Comparison of ENCODE assay signal across 1 cellular context in the genomic region with DNA sequence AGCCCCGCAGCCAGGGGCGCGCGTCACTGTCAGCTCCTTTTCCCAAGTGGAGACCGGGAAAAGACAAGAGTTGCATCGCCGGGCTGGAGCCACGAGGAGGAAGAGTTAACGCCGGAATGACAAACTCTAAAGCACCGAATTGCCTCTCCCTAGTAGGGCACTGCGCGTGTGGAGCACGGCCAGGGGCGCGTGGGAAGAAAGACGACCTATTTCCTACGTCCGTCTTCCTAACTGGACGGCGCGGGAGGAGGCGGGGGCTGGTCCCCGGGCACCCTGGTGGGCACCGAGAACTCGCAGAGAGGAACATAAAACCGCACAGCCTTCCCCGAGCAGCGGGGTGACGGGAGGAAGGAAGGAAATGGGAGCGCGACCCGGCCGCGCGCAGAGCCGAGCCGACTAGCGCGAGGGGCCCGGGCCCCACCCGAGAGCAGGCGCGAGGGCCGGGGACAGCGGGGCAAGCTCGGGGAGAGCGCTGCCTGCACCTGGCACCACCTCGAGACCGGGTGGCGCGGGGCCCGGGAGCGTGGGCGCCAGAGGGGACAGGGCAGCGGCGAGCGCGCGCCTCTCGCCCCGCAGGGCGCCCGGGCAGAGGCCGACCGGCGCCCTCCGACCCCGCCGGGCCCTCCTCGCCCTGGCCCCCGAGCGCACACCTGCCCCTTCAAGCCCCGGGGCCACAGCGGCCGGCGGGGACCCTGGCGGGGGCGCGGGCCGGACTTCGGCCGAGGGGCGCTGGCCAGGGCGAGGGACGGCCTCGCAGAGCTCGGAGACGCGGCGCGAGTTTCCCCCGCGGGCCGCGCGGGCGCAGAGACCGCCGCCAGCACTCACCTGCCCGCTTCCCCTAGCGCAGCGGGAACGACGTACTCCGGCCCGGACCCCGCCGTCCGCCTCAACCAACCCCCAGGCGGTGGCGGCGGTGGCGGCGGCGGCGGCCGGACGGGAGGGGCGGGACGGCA.
TF ChIP-seq lines count a peak whose summit lies in the region.

No MANE protein-coding gene starts in this region.

TF ChIP-seq in K562, 482 proteins besides CTCF, POLR2A, EP300 and RAD21 (continues in another document):
- TF ChIP-seq ZNF239 (CRISPR knock-in tag; IDR thresholded peaks at IDR 0.05): no peak
- TF ChIP-seq ARID4B (CRISPR knock-in tag; IDR thresholded peaks at IDR 0.05): no peak
- TF ChIP-seq MAFK (IDR thresholded peaks at IDR 0.05; ENCODE audit: low read length): 0 out of 2 replicates have a peak, but pooled peaks have one; percentile 1
- no peak for TF ChIP-seq ZNF23 (CRISPR knock-in tag; IDR thresholded peaks at IDR 0.05)
- no peak for TF ChIP-seq CAMTA2 (CRISPR knock-in tag; conservative IDR thresholded peaks at IDR 0.05)
- TF ChIP-seq HNRNPLL (IDR thresholded peaks at IDR 0.05; ENCODE audit: low read depth, low read length, poor library complexity, severe bottlenecking): peak; percentile 37
- TF ChIP-seq SRSF1 (IDR thresholded peaks at IDR 0.05; ENCODE audit: low read depth, low read length): no peak
- TF ChIP-seq EGR1 (conservative IDR thresholded peaks at IDR 0.05): 0 out of 2 replicates have a peak, but pooled peaks have one; percentile 6
- no peak for TF ChIP-seq DPF2 (IDR thresholded peaks at IDR 0.05)
- no peak for TF ChIP-seq FOXA1 (IDR thresholded peaks at IDR 0.05; ENCODE audit: borderline replicate concordance)
- TF ChIP-seq MAFG (tag; conservative IDR thresholded peaks at IDR 0.05): no peak
- peak; percentile 55; the same call in 1 of the 2 replicates for TF ChIP-seq THAP12 (CRISPR knock-in tag; IDR thresholded peaks at IDR 0.05)
- no peak for TF ChIP-seq HNRNPH1 (optimal IDR thresholded peaks at IDR 0.05; ENCODE audit: low read depth, low read length)
- no peak for TF ChIP-seq PCBP2 (IDR thresholded peaks at IDR 0.05; ENCODE audit: low read depth, low read length, poor library complexity, severe bottlenecking)
- TF ChIP-seq RBM39 (optimal IDR thresholded peaks at IDR 0.05; ENCODE audit: low read depth, low read length): no peak
- 0 out of 2 replicates have a peak, but pooled peaks have one; percentile 53 for TF ChIP-seq GATAD2B (IDR thresholded peaks at IDR 0.05; ENCODE audit: borderline replicate concordance)
- no peak for TF ChIP-seq KLF10 (CRISPR knock-in tag; IDR thresholded peaks at IDR 0.05)
- TF ChIP-seq PTBP1 (IDR thresholded peaks at IDR 0.05; ENCODE audit: low read depth, low read length): no peak
- peak; percentile 28; the same call in 1 of the 2 replicates for TF ChIP-seq ZFX (CRISPR knock-in tag; IDR thresholded peaks at IDR 0.05)
- no peak for TF ChIP-seq JUND (IDR thresholded peaks at IDR 0.05; ENCODE audit: borderline replicate concordance, low read depth, low read length)
- no peak for TF ChIP-seq JUND (tag; IDR thresholded peaks at IDR 0.05; ENCODE audit: borderline replicate concordance, low read depth, low read length)
- TF ChIP-seq KDM5B (IDR thresholded peaks at IDR 0.05; ENCODE audit: insufficient replicate concordance, low read depth, low read length): peak; percentile 38
- TF ChIP-seq, protein P1, sequence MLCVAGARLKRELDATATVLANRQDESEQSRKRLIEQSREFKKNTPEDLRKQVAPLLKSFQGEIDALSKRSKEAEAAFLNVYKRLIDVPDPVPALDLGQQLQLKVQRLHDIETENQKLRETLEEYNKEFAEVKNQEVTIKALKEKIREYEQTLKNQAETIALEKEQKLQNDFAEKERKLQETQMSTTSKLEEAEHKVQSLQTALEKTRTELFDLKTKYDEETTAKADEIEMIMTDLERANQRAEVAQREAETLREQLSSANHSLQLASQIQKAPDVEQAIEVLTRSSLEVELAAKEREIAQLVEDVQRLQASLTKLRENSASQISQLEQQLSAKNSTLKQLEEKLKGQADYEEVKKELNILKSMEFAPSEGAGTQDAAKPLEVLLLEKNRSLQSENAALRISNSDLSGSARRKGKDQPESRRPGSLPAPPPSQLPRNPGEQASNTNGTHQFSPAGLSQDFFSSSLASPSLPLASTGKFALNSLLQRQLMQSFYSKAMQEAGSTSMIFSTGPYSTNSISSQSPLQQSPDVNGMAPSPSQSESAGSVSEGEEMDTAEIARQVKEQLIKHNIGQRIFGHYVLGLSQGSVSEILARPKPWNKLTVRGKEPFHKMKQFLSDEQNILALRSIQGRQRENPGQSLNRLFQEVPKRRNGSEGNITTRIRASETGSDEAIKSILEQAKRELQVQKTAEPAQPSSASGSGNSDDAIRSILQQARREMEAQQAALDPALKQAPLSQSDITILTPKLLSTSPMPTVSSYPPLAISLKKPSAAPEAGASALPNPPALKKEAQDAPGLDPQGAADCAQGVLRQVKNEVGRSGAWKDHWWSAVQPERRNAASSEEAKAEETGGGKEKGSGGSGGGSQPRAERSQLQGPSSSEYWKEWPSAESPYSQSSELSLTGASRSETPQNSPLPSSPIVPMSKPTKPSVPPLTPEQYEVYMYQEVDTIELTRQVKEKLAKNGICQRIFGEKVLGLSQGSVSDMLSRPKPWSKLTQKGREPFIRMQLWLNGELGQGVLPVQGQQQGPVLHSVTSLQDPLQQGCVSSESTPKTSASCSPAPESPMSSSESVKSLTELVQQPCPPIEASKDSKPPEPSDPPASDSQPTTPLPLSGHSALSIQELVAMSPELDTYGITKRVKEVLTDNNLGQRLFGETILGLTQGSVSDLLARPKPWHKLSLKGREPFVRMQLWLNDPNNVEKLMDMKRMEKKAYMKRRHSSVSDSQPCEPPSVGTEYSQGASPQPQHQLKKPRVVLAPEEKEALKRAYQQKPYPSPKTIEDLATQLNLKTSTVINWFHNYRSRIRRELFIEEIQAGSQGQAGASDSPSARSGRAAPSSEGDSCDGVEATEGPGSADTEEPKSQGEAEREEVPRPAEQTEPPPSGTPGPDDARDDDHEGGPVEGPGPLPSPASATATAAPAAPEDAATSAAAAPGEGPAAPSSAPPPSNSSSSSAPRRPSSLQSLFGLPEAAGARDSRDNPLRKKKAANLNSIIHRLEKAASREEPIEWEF (CRISPR knock-in tag; IDR thresholded peaks at IDR 0.05): no peak
- TF ChIP-seq, protein P2, sequence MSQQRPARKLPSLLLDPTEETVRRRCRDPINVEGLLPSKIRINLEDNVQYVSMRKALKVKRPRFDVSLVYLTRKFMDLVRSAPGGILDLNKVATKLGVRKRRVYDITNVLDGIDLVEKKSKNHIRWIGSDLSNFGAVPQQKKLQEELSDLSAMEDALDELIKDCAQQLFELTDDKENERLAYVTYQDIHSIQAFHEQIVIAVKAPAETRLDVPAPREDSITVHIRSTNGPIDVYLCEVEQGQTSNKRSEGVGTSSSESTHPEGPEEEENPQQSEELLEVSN (IDR thresholded peaks at IDR 0.05; ENCODE audit: borderline replicate concordance in 1 of 2, extremely low read depth in 1 of 2, insufficient read depth in 1 of 2, insufficient read length in 1 of 2, low read depth in 1 of 2, low read length in 1 of 2, poor library complexity in 1 of 2, severe bottlenecking in 1 of 2): peak in 1 of 2 experiments; percentile 40
- TF ChIP-seq, protein P3, sequence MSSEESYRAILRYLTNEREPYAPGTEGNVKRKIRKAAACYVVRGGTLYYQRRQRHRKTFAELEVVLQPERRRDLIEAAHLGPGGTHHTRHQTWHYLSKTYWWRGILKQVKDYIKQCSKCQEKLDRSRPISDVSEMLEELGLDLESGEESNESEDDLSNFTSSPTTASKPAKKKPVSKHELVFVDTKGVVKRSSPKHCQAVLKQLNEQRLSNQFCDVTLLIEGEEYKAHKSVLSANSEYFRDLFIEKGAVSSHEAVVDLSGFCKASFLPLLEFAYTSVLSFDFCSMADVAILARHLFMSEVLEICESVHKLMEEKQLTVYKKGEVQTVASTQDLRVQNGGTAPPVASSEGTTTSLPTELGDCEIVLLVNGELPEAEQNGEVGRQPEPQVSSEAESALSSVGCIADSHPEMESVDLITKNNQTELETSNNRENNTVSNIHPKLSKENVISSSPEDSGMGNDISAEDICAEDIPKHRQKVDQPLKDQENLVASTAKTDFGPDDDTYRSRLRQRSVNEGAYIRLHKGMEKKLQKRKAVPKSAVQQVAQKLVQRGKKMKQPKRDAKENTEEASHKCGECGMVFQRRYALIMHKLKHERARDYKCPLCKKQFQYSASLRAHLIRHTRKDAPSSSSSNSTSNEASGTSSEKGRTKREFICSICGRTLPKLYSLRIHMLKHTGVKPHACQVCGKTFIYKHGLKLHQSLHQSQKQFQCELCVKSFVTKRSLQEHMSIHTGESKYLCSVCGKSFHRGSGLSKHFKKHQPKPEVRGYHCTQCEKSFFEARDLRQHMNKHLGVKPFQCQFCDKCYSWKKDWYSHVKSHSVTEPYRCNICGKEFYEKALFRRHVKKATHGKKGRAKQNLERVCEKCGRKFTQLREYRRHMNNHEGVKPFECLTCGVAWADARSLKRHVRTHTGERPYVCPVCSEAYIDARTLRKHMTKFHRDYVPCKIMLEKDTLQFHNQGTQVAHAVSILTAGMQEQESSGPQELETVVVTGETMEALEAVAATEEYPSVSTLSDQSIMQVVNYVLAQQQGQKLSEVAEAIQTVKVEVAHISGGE (CRISPR knock-in tag; IDR thresholded peaks at IDR 0.05): no peak
- no peak for TF ChIP-seq PTRF (tag; IDR thresholded peaks at IDR 0.05)
- no peak for TF ChIP-seq ZNF511 (CRISPR knock-in tag; IDR thresholded peaks at IDR 0.05)
- TF ChIP-seq RBFOX2 (IDR thresholded peaks at IDR 0.05; ENCODE audit: low read depth, low read length): peak; percentile 41; the same call in 1 of the 2 replicates
- no peak for TF ChIP-seq HMG20A (CRISPR knock-in tag; conservative IDR thresholded peaks at IDR 0.05)
- no peak for TF ChIP-seq TSC22D4 (tag; IDR thresholded peaks at IDR 0.05)
- TF ChIP-seq, protein P4, sequence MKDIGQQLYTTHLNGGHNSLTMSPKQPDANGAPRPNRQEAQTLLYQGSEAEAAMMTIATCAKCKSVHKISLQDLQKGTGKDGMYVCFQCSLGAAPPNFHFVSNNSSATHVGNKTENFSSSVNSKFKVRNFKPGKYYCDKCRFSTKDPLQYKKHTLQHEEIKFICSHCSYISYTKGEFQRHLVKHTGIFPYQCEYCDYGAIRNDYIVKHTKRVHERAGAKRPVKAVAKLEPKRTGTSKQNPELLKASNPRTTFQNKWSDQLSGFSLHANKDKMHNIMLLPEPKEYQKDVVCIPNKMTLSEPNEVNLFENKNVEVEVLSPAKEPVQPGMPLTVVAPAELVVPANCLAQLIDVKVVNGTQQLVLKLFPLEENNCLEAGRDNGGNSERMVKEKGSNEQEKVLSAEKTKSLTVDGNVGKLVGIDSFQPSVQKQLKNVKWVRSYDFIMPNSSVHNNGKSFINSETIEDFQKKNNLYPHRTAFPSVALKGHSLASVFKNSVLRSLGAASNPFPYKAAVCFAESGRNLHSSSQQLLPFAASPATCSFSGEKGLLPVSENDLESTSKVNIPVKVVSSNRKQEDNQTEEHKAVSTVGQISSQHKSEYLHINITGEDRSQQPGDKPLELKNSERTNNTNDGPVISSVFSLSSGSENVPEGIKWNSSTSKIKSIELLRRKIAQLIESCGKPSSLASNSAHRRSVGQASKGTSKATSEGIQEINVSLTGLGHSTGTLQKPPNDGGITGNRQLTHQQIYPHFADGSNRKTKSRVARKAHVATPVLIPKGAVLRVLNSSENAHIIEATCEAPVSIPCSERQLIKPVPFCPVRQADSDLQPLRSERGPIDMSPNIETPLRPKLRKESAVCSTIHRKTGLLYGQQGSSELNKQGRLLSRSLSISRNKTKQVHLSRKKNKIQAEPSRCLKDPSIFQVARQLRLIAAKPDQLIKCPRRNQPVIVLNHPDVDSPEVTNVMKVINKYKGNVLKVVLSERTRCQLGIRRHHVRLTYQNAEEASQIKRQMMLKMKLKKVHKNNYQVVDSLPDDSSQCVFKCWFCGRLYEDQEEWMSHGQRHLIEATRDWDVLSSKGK (CRISPR knock-in tag; IDR thresholded peaks at IDR 0.05): no peak
- TF ChIP-seq LEF1 (IDR thresholded peaks at IDR 0.05): no peak
- TF ChIP-seq TAF1 (IDR thresholded peaks at IDR 0.05; ENCODE audit: control insufficient read depth, extremely low read depth, insufficient read depth, low read length, severe bottlenecking): peak; percentile 42
- TF ChIP-seq GATA2 (CRISPR knock-in tag; IDR thresholded peaks at IDR 0.05): no peak
- no peak for TF ChIP-seq KLF16 (IDR thresholded peaks at IDR 0.05)
